ENCODE assay signal across 1 cellular context in the genomic region with DNA sequence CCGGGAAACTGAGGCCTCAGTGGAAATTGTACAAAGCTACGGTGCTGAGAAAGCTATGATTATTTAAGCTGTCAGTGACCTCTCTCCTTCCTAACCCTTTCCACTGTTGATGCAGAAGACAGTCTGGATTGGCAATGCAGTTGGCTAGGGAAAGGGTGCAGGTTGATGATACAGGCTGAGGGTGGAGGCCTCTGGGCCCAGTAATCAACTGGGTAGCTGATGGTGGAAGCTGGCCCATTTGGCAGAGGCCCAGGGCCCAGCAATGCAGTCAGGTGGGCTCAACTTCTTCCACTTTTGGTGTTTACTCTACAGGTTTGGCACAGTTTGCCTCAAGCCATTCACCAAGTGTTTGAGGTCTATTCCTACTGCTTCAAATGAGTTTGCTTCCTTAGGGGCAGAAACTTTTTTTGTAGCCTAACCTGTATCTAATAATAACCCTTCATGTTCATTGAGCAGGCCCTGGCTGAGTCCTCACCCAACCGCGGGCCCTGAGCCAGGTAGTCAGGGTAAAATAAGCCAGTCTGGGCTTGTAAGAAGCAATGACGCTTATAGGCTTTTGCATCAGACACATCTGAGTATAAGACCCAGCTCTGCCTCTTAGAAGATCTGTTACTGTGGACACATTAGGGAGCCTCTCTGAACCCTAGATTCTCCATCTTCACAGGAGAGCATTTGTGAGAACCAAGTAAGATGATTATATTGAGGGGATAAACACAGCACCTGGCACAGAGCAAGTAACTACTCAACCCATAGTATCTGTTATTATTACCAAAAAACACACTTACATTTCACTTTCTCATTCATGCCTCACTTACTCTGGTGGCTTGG.
TF ChIP-seq lines count a peak whose summit lies in the region.

No MANE protein-coding gene starts in this region.

TF ChIP-seq in H1, 55 proteins besides CTCF, POLR2A, EP300 and RAD21:
- TF ChIP-seq, protein P1, sequence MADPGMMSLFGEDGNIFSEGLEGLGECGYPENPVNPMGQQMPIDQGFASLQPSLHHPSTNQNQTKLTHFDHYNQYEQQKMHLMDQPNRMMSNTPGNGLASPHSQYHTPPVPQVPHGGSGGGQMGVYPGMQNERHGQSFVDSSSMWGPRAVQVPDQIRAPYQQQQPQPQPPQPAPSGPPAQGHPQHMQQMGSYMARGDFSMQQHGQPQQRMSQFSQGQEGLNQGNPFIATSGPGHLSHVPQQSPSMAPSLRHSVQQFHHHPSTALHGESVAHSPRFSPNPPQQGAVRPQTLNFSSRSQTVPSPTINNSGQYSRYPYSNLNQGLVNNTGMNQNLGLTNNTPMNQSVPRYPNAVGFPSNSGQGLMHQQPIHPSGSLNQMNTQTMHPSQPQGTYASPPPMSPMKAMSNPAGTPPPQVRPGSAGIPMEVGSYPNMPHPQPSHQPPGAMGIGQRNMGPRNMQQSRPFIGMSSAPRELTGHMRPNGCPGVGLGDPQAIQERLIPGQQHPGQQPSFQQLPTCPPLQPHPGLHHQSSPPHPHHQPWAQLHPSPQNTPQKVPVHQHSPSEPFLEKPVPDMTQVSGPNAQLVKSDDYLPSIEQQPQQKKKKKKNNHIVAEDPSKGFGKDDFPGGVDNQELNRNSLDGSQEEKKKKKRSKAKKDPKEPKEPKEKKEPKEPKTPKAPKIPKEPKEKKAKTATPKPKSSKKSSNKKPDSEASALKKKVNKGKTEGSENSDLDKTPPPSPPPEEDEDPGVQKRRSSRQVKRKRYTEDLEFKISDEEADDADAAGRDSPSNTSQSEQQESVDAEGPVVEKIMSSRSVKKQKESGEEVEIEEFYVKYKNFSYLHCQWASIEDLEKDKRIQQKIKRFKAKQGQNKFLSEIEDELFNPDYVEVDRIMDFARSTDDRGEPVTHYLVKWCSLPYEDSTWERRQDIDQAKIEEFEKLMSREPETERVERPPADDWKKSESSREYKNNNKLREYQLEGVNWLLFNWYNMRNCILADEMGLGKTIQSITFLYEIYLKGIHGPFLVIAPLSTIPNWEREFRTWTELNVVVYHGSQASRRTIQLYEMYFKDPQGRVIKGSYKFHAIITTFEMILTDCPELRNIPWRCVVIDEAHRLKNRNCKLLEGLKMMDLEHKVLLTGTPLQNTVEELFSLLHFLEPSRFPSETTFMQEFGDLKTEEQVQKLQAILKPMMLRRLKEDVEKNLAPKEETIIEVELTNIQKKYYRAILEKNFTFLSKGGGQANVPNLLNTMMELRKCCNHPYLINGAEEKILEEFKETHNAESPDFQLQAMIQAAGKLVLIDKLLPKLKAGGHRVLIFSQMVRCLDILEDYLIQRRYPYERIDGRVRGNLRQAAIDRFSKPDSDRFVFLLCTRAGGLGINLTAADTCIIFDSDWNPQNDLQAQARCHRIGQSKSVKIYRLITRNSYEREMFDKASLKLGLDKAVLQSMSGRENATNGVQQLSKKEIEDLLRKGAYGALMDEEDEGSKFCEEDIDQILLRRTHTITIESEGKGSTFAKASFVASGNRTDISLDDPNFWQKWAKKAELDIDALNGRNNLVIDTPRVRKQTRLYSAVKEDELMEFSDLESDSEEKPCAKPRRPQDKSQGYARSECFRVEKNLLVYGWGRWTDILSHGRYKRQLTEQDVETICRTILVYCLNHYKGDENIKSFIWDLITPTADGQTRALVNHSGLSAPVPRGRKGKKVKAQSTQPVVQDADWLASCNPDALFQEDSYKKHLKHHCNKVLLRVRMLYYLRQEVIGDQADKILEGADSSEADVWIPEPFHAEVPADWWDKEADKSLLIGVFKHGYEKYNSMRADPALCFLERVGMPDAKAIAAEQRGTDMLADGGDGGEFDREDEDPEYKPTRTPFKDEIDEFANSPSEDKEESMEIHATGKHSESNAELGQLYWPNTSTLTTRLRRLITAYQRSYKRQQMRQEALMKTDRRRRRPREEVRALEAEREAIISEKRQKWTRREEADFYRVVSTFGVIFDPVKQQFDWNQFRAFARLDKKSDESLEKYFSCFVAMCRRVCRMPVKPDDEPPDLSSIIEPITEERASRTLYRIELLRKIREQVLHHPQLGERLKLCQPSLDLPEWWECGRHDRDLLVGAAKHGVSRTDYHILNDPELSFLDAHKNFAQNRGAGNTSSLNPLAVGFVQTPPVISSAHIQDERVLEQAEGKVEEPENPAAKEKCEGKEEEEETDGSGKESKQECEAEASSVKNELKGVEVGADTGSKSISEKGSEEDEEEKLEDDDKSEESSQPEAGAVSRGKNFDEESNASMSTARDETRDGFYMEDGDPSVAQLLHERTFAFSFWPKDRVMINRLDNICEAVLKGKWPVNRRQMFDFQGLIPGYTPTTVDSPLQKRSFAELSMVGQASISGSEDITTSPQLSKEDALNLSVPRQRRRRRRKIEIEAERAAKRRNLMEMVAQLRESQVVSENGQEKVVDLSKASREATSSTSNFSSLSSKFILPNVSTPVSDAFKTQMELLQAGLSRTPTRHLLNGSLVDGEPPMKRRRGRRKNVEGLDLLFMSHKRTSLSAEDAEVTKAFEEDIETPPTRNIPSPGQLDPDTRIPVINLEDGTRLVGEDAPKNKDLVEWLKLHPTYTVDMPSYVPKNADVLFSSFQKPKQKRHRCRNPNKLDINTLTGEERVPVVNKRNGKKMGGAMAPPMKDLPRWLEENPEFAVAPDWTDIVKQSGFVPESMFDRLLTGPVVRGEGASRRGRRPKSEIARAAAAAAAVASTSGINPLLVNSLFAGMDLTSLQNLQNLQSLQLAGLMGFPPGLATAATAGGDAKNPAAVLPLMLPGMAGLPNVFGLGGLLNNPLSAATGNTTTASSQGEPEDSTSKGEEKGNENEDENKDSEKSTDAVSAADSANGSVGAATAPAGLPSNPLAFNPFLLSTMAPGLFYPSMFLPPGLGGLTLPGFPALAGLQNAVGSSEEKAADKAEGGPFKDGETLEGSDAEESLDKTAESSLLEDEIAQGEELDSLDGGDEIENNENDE (IDR thresholded peaks at IDR 0.05; ENCODE audit: insufficient replicate concordance, low read length), result no peak
- TF ChIP-seq KDM4A (IDR thresholded peaks at IDR 0.05; ENCODE audit: low read depth, low read length, severe bottlenecking) (no peak), SIN3A (conservative IDR thresholded peaks at IDR 0.05 in 1 of 2, IDR thresholded peaks at IDR 0.05 in 1 of 2; ENCODE audit: low read depth in 1 of 2, low read length in 2 of 2) (no peak), MAFK (IDR thresholded peaks at IDR 0.05; ENCODE audit: low read depth, low read length) (no peak), BCL11A (IDR thresholded peaks at IDR 0.05; ENCODE audit: low read depth in 2 of 2, low read length in 2 of 2) (no peak), HDAC6 (IDR thresholded peaks at IDR 0.05; ENCODE audit: low read depth, low read length) (no peak), RNF2 (IDR thresholded peaks at IDR 0.05; ENCODE audit: borderline replicate concordance, low read depth, low read length, missing control alignments, poor library complexity, severe bottlenecking) (no peak), GTF2F1 (IDR thresholded peaks at IDR 0.05; ENCODE audit: borderline replicate concordance, low read depth, low read length) (no peak), SP4 (IDR thresholded peaks at IDR 0.05; ENCODE audit: low read length) (no peak), NRF1 (IDR thresholded peaks at IDR 0.05; ENCODE audit: low read depth, low read length) (no peak)
- TF ChIP-seq, protein P2, sequence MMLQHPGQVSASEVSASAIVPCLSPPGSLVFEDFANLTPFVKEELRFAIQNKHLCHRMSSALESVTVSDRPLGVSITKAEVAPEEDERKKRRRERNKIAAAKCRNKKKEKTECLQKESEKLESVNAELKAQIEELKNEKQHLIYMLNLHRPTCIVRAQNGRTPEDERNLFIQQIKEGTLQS (IDR thresholded peaks at IDR 0.05; ENCODE audit: insufficient read depth, low read depth, low read length), result no peak
